Comparison of ENCODE assay signal across 16 cellular contexts in genomic region chr7:51029586-51030230, GRCh38.
DNase-seq lines count a peak whose midpoint lies in the region; ATAC-seq and TF ChIP-seq lines count a peak whose summit lies in the region.
"Had no signal": no experiment of that assay in that cellular context is flagged by ENCODE, and none has a peak within 500 bp of the region (broad histone marks: within the 10 kb centered on the region; RNA-seq: fewer than 3 reads in every experiment).

No MANE protein-coding gene starts in this region.

- H3K27me3 Mint-ChIP-seq in WTC11 (ENCODE audit: low read depth) = no peaks in the 10 kb centered on the region
- H3K27me3 Mint-ChIP-seq: activated CD8-positive, alpha-beta T cell treated with anti-CD3 and anti-CD28 coated beads for 36 hours; CD4-positive, alpha-beta T cell had no signal

- WGBS in mesenchymal stem cell = 0% methylated on average over 2 of the region's 4 CpGs

- H2AFZ ChIP-seq in mesenchymal stem cell (ENCODE audit: low read depth, low read length) = no peak overlapping the region

- DNase-seq in Daoy (ENCODE audit: low read depth) = peak; percentile 50
- DNase-seq in NCI-H226 = peak; percentile 85
- DNase-seq in coronary artery (ENCODE audit: low spot score) = peak; percentile 5
- peak; percentile 84 for DNase-seq in mesenchymal stem cell
- DNase-seq in NCI-H2029 (lab: John Stamatoyannopoulos, UW) = no peak
- DNase-seq in HUDEP-2 (lab: John Stamatoyannopoulos, UW; ENCODE audit: unreplicated experiment in 76 of 76) = no peak
- DNase-seq in WTC11 (ENCODE audit: low spot score) = no peak
- no peak for DNase-seq in anterior cingulate cortex (lab: John Stamatoyannopoulos, UW)
- DNase-seq: activated CD8-positive, alpha-beta T cell treated with anti-CD3 and anti-CD28 coated beads for 36 hours; activated gamma-delta T cell treated with Interleukin-2 at 50 U/mL for 16 hours; CD4-positive, alpha-beta T cell; cerebellar nuclear complex; NCI-H1105 treated with DMSO at 0.1 percent for 48 hours; retina; T-helper 9 cell had no signal

- no peaks in the 10 kb centered on the region for H3K9me3 ChIP-seq in mesenchymal stem cell (ENCODE audit: control insufficient read depth, low read length)
- H3K9me3 ChIP-seq: gastroesophageal sphincter had no signal

- H3K23ac ChIP-seq in mesenchymal stem cell (ENCODE audit: low read length in 2 of 2) = no peak overlapping the region

- H3K36me3 ChIP-seq in mesenchymal stem cell (ENCODE audit: control insufficient read depth in 1 of 2, insufficient read depth in 2 of 2, low read depth in 1 of 2, low read length in 2 of 2) = no peaks in the 10 kb centered on the region

- H3K9me3 Mint-ChIP-seq in WTC11 = no peaks in the 10 kb centered on the region
- H3K9me3 Mint-ChIP-seq: activated CD8-positive, alpha-beta T cell treated with anti-CD3 and anti-CD28 coated beads for 36 hours; CD4-positive, alpha-beta T cell had no signal

- H2BK120ac ChIP-seq in mesenchymal stem cell (ENCODE audit: low read depth, low read length) = no peak overlapping the region

- no peak overlapping the region for H2AK5ac ChIP-seq in mesenchymal stem cell (ENCODE audit: low read length, severe bottlenecking)

- peak overlapping the region; percentile 64 to 89 for H2BK12ac ChIP-seq in mesenchymal stem cell (ENCODE audit: low read length in 2 of 2)

- H3K4me1 Mint-ChIP-seq in WTC11 = peaks cover 10% of the 10 kb centered on the region

- H3K79me1 ChIP-seq in mesenchymal stem cell (replicated peaks; ENCODE audit: low read length, poor library complexity, severe bottlenecking) = no peaks in the 10 kb centered on the region

- H3K4me3 Mint-ChIP-seq in WTC11 = no peak overlapping the region
- H3K4me3 Mint-ChIP-seq: activated CD8-positive, alpha-beta T cell treated with anti-CD3 and anti-CD28 coated beads for 36 hours; CD4-positive, alpha-beta T cell had no signal

- H2BK15ac ChIP-seq in mesenchymal stem cell (ENCODE audit: low read depth, poor library complexity, severe bottlenecking) = no peak overlapping the region

- no peak overlapping the region for H2BK5ac ChIP-seq in mesenchymal stem cell (ENCODE audit: low read depth, low read length, poor library complexity, severe bottlenecking)

- no peak for TF ChIP-seq CTCF in coronary artery (IDR thresholded peaks at IDR 0.05)
- no peak for TF ChIP-seq CTCF in WTC11 (IDR thresholded peaks at IDR 0.05)

- peaks cover 19% of the 10 kb centered on the region for H3K4me1 ChIP-seq in mesenchymal stem cell (ENCODE audit: control insufficient read depth, insufficient read depth, low read depth, low read length)

- no peak overlapping the region for H3K14ac ChIP-seq in mesenchymal stem cell (ENCODE audit: low read length in 2 of 2)

- no peak overlapping the region for H3K27ac Mint-ChIP-seq in WTC11
- H3K27ac Mint-ChIP-seq: activated CD8-positive, alpha-beta T cell treated with anti-CD3 and anti-CD28 coated beads for 36 hours; CD4-positive, alpha-beta T cell had no signal

- peaks cover 17% of the 10 kb centered on the region for H3K36me3 Mint-ChIP-seq in WTC11

- H4K91ac ChIP-seq in mesenchymal stem cell (ENCODE audit: low read length) = no peak overlapping the region

- no peak for ATAC-seq in WTC11
- ATAC-seq: activated CD8-positive, alpha-beta T cell treated with anti-CD3 and anti-CD28 coated beads for 36 hours; gastroesophageal sphincter had no signal

- H3K4me3 ChIP-seq in coronary artery = no peak overlapping the region
- H3K4me3 ChIP-seq in mesenchymal stem cell (ENCODE audit: insufficient read depth in 1 of 2, low read depth in 1 of 2, low read length in 2 of 2) = no peak overlapping the region
- H3K4me3 ChIP-seq: gastroesophageal sphincter had no signal

- CTCF ChIA-PET in WTC11 (lab: Charles Lee) = no interaction called here

- peak overlapping the region in 1 of 2 experiments; percentile 40 for H3K4ac ChIP-seq in mesenchymal stem cell (ENCODE audit: low read depth in 1 of 2, low read length in 2 of 2)

- H3K18ac ChIP-seq in mesenchymal stem cell (ENCODE audit: low read depth in 1 of 2, low read length in 2 of 2) = peak overlapping the region; percentile 10 to 69

- H3K4me2 ChIP-seq in mesenchymal stem cell (ENCODE audit: low read length, poor library complexity, severe bottlenecking) = no peak overlapping the region

- no peaks in the 10 kb centered on the region for H3K27me3 ChIP-seq in mesenchymal stem cell (ENCODE audit: control insufficient read depth in 1 of 2, insufficient read depth in 1 of 2, low read length in 2 of 2)
- H3K27me3 ChIP-seq: gastroesophageal sphincter had no signal

- no peak overlapping the region for H3K9ac ChIP-seq in mesenchymal stem cell (ENCODE audit: low read length)

- H4K8ac ChIP-seq in mesenchymal stem cell (ENCODE audit: low read length) = no peak overlapping the region

- H3K27ac ChIP-seq in coronary artery (no peak overlapping the region), mesenchymal stem cell (ENCODE audit: low read length, poor library complexity, severe bottlenecking) (peak overlapping the region; percentile 6)
- H3K27ac ChIP-seq: gastroesophageal sphincter had no signal

- POLR2A ChIA-PET in WTC11 (lab: Charles Lee) = no interaction called here

TF ChIP-seq in WTC11, 78 proteins besides CTCF, POLR2A, EP300 and RAD21:
- no peak for TF ChIP-seq ESRRA (CRISPR knock-in tag; IDR thresholded peaks at IDR 0.05; ENCODE audit: borderline replicate concordance)
- no peak for TF ChIP-seq ZNF425 (CRISPR knock-in tag; conservative IDR thresholded peaks at IDR 0.05)
- TF ChIP-seq IRF2 (CRISPR knock-in tag; IDR thresholded peaks at IDR 0.05; ENCODE audit: borderline replicate concordance, low read depth) = no peak
- TF ChIP-seq SMAD4 (CRISPR knock-in tag; IDR thresholded peaks at IDR 0.05) = no peak
- TF ChIP-seq TCF7 (CRISPR knock-in tag; IDR thresholded peaks at IDR 0.05; ENCODE audit: low read depth) = no peak
- TF ChIP-seq IRF1 (CRISPR knock-in tag; IDR thresholded peaks at IDR 0.05) = no peak
- TF ChIP-seq ZNF232 (CRISPR knock-in tag; IDR thresholded peaks at IDR 0.05) = no peak
- TF ChIP-seq ZMAT4 (CRISPR knock-in tag; IDR thresholded peaks at IDR 0.05) = no peak
- TF ChIP-seq SOX15 (CRISPR knock-in tag; IDR thresholded peaks at IDR 0.05) = no peak
- no peak for TF ChIP-seq E2F4 (CRISPR knock-in tag; IDR thresholded peaks at IDR 0.05; ENCODE audit: borderline replicate concordance, low read depth)
- TF ChIP-seq RORB (CRISPR knock-in tag; IDR thresholded peaks at IDR 0.05) = no peak
- TF ChIP-seq MAX (CRISPR knock-in tag; IDR thresholded peaks at IDR 0.05) = no peak
- TF ChIP-seq RELA (CRISPR knock-in tag; IDR thresholded peaks at IDR 0.05; ENCODE audit: borderline replicate concordance) = no peak

Comparison
In these comparisons a context has a peak if more than half of its experiments do, and no peak if none do; other contexts are left out.
1. DNase-seq: peak in Daoy (single experiment), NCI-H226 (single experiment), coronary artery (single experiment) and mesenchymal stem cell (single experiment); none in NCI-H2029 (single experiment), HUDEP-2 (0 of 76), WTC11 (single experiment) and anterior cingulate cortex (0 of 58).